Comparison of ENCODE assay signal across 32 cellular contexts in the genomic region with DNA sequence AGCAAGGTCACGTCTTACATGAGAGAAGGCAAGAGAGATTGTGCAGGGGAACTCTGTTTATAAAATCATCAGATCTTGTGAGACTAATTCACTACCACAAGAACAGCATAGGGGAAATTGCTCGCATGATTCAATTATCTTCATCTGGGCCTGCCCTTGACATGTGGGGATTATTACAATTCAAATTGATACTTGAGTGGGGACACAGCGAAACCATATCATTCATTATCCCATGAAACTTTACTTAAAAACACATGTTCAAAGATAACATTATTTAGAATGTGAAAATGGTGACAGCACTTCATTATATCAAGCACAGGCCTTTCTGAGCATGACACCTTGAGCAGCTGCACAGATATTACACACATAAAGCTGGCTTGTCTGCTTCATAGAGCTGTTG.
"Had no signal": no experiment of that assay in that cellular context is flagged by ENCODE, and none has a peak within 500 bp of the region (broad histone marks: within the 10 kb centered on the region; RNA-seq: fewer than 3 reads in every experiment).

No MANE protein-coding gene starts in this region.

- ATAC-seq: activated CD4-positive, alpha-beta T cell treated with anti-CD3 and anti-CD28 coated beads for 36 hours; activated CD4-positive, CD25-positive, alpha-beta regulatory T cell treated with anti-CD3 and anti-CD28 coated beads, Interleukin-2, amount 50 U/mL, for 24 hours; activated CD8-positive, alpha-beta memory T cell treated with anti-CD3 and anti-CD28 coated beads, Interleukin-2, amount 10 ng/mL, durations not matched to agents 7 days and 5 days; Right ventricle myocardium inferior had no signal

- H3K9me3 ChIP-seq: breast epithelium had no signal

- H3K4me1 ChIP-seq: breast epithelium had no signal

- H3K27me3 ChIP-seq: breast epithelium had no signal

- H3K4me3 ChIP-seq: breast epithelium, PC-9 had no signal

- H3K36me3 ChIP-seq: breast epithelium had no signal

- H2AFZ ChIP-seq: PC-9 had no signal

- FAIRE-seq: RCC 7860, TTC549 had no signal

- H3K4me2 ChIP-seq: PC-9 had no signal

- DNase-seq: activated CD4-positive, alpha-beta memory T cell treated with anti-CD3 and anti-CD28 coated beads for 36 hours; activated CD4-positive, alpha-beta T cell treated with anti-CD3 and anti-CD28 coated beads for 36 hours; activated CD4-positive, alpha-beta T cell treated with anti-CD3 and anti-CD28 coated beads, Interleukin-2, amount 50 U/mL, for 1 hour; activated CD8-positive, alpha-beta memory T cell treated with anti-CD3 and anti-CD28 coated beads for 24 hours; activated CD8-positive, alpha-beta memory T cell treated with anti-CD3 and anti-CD28 coated beads, Interleukin-2, amount 10 ng/mL, durations not matched to agents 7 days and 5 days; activated CD8-positive, alpha-beta memory T cell treated with anti-CD3 and anti-CD28 coated beads, Interleukin-2, amount 50 U/mL, for 48 hours; activated effector memory CD4-positive, alpha-beta T cell treated with Interleukin-2 at 50 U/mL for 16 hours; activated naive CD4-positive, alpha-beta T cell treated with anti-CD3 and anti-CD28 coated beads, Interleukin-2, amount 50 U/mL, for 16 hours; activated naive CD8-positive, alpha-beta T cell treated with anti-CD3 and anti-CD28 coated beads for 36 hours; activated T-cell treated with anti-CD3 and anti-CD28 coated beads, Interleukin-2, amount 50 U/mL, for 48 hours; aorta; Kasumi-1; KG1; MM.1S; MV-4-11; NCI-H1092; NCI-H187 treated with DMSO at 0.1 percent for 48 hours; NCI-H2081; NCI-H510A; NCI-H526; NCI-H748 treated with DMSO at 0.1 percent for 48 hours; NK-92 treated with Interleukin-12 subunit alpha and Interleukin-12 subunit beta, amount 100 ng/mL, for 24 hours; PC-9; SIG-M5; SW 1271; T1000 had no signal

- H3K27ac ChIP-seq: breast epithelium, PC-9, RWPE1 had no signal
